ENCODE assay signal across 9 cellular contexts in genomic region chr2:27765621-27766286, GRCh38. TPM values are rescaled to one million over a fixed set of nuclear protein-coding genes. Genes with fewer than 3 reads are reported as not detected.
DNase-seq lines count a peak whose midpoint lies in the region; TF ChIP-seq lines count a peak whose summit lies in the region.
"Had no signal": no experiment of that assay in that cellular context is flagged by ENCODE, and none has a peak within 500 bp of the region (broad histone marks: within the 10 kb centered on the region; RNA-seq: fewer than 3 reads in every experiment).

No MANE protein-coding gene starts in this region.

- intact Hi-C loops in CD14-positive monocyte (cut with micrococcal nuclease): no loop called here

- peak overlapping the region; percentile 36 for H2BK15ac ChIP-seq in mesenchymal stem cell (ENCODE audit: low read depth, poor library complexity, severe bottlenecking)

- H3K27ac ChIP-seq in mesenchymal stem cell (ENCODE audit: low read length, poor library complexity, severe bottlenecking): no peak overlapping the region
- H3K27ac ChIP-seq: C4-2B had no signal

- H4K8ac ChIP-seq in mesenchymal stem cell (ENCODE audit: low read length): no peak overlapping the region

- no peak overlapping the region for H3K4ac ChIP-seq in mesenchymal stem cell (ENCODE audit: low read depth in 1 of 2, low read length in 2 of 2)

- H3K27ac Mint-ChIP-seq in CD14-positive monocyte: peak overlapping the region; percentile 69 to 89 (median 83)
- no peak overlapping the region for H3K27ac Mint-ChIP-seq in progenitor cell of endocrine pancreas

- peaks cover 46% of the 10 kb centered on the region for H3K4me1 Mint-ChIP-seq in CD14-positive monocyte
- peaks cover 18% of the 10 kb centered on the region for H3K4me1 Mint-ChIP-seq in progenitor cell of endocrine pancreas (ENCODE audit: low read depth)

- H3K23ac ChIP-seq in mesenchymal stem cell (ENCODE audit: low read length in 2 of 2): no peak overlapping the region

- H3K4me1 ChIP-seq in mesenchymal stem cell (ENCODE audit: control insufficient read depth, insufficient read depth, low read depth, low read length): peaks cover 8% of the 10 kb centered on the region

- no peaks in the 10 kb centered on the region for H3K79me1 ChIP-seq in mesenchymal stem cell (replicated peaks; ENCODE audit: low read length, poor library complexity, severe bottlenecking)

- H3K9me3 ChIP-seq in mesenchymal stem cell (ENCODE audit: control insufficient read depth, low read length): no peaks in the 10 kb centered on the region

- H2BK5ac ChIP-seq in mesenchymal stem cell (ENCODE audit: low read depth, low read length, poor library complexity, severe bottlenecking): no peak overlapping the region

- H3K36me3 Mint-ChIP-seq in CD14-positive monocyte (peaks cover 0 to 2% of the 10 kb centered on the region in 2 donors), progenitor cell of endocrine pancreas (ENCODE audit: insufficient read depth) (peaks cover 7% of the 10 kb centered on the region)

- H3K18ac ChIP-seq in mesenchymal stem cell (ENCODE audit: low read depth in 1 of 2, low read length in 2 of 2): no peak overlapping the region

- H2BK120ac ChIP-seq in mesenchymal stem cell (ENCODE audit: low read depth, low read length): no peak overlapping the region

- peaks cover 0 to 7% of the 10 kb centered on the region in 2 experiments for H3K27me3 ChIP-seq in mesenchymal stem cell (ENCODE audit: control insufficient read depth in 1 of 2, insufficient read depth in 1 of 2, low read length in 2 of 2)

- H2AK5ac ChIP-seq in mesenchymal stem cell (ENCODE audit: low read length, severe bottlenecking): no peak overlapping the region

- H3K36me3 ChIP-seq in mesenchymal stem cell (ENCODE audit: control insufficient read depth in 1 of 2, insufficient read depth in 2 of 2, low read depth in 1 of 2, low read length in 2 of 2): no peaks in the 10 kb centered on the region

- WGBS in mesenchymal stem cell: 94% methylated on average over 28 of the region's 29 CpGs

- TF ChIP-seq CTCF in CD14-positive monocyte (IDR thresholded peaks at IDR 0.05): no peak
- TF ChIP-seq CTCF in cardiac fibroblast (IDR thresholded peaks at IDR 0.05; ENCODE audit: low read depth, low read length): no peak
- TF ChIP-seq CTCF in progenitor cell of endocrine pancreas (IDR thresholded peaks at IDR 0.05; ENCODE audit: unreplicated experiment): no peak

- peak; percentile 59 for DNase-seq in CD14-positive monocyte (ENCODE audit: low spot score)
- DNase-seq in T-helper 9 cell: peak; percentile 41
- peak; percentile 44 to 54 for DNase-seq in cardiac fibroblast (ENCODE audit: low read depth in 2 of 2)
- DNase-seq in mesenchymal stem cell: no peak
- peak; percentile 15 to 34 for DNase-seq in stimulated activated CD8-positive, alpha-beta memory T cell treated with anti-CD3 and anti-CD28 coated beads, Interleukin-7, amount 100 ng/mL, for 4 hours (ENCODE audit: low read depth in 2 of 2)
- no peak for DNase-seq in amniotic stem cell (lab: John Stamatoyannopoulos, UW)
- no peak for DNase-seq in RPMI8226
- no peak for DNase-seq in progenitor cell of endocrine pancreas (ENCODE audit: low spot score, unreplicated experiment)

- no peak overlapping the region for H3K14ac ChIP-seq in mesenchymal stem cell (ENCODE audit: low read length in 2 of 2)

- H2BK12ac ChIP-seq in mesenchymal stem cell (ENCODE audit: low read length in 2 of 2): no peak overlapping the region

- no peak overlapping the region for H2AFZ ChIP-seq in mesenchymal stem cell (ENCODE audit: low read depth, low read length)

- H3K4me3 ChIP-seq in cardiac fibroblast (replicated peaks in 1 of 2; ENCODE audit: low read depth in 2 of 2, low read length in 2 of 2) (no peak overlapping the region), mesenchymal stem cell (ENCODE audit: insufficient read depth in 1 of 2, low read depth in 1 of 2, low read length in 2 of 2) (peak overlapping the region in 1 of 2 experiments; percentile 43)

- peaks cover 0 to 2% (median 0%) of the 10 kb centered on the region in 3 donors for H3K27me3 Mint-ChIP-seq in CD14-positive monocyte (ENCODE audit: low read depth in 3 of 3)
- no peaks in the 10 kb centered on the region for H3K27me3 Mint-ChIP-seq in progenitor cell of endocrine pancreas

- no peak overlapping the region for H3K4me2 ChIP-seq in mesenchymal stem cell (ENCODE audit: low read length, poor library complexity, severe bottlenecking)

- H3K9me3 Mint-ChIP-seq in CD14-positive monocyte: no peaks in the 10 kb centered on the region
- H3K9me3 Mint-ChIP-seq in progenitor cell of endocrine pancreas (ENCODE audit: low read depth): no peaks in the 10 kb centered on the region

- no peak overlapping the region for H4K91ac ChIP-seq in mesenchymal stem cell (ENCODE audit: low read length)

- H3K4me3 Mint-ChIP-seq in CD14-positive monocyte: peak overlapping the region; percentile 71 to 87
- H3K4me3 Mint-ChIP-seq in progenitor cell of endocrine pancreas (ENCODE audit: low read depth): no peak overlapping the region

- peak overlapping the region; percentile 66 for H3K9ac ChIP-seq in mesenchymal stem cell (ENCODE audit: low read length)

RNA-seq across cellular contexts. Expression of gene MRPL33, which starts 5.8 kb away (rescaled TPM):
- polyA plus RNA-seq in CD14-positive monocyte: 100 to 1,000 TPM; 331 to 341 TPM
- polyA plus RNA-seq in mesenchymal stem cell (2013, experiment 1 of 2): 295 TPM
- polyA plus RNA-seq in mesenchymal stem cell (2013, experiment 2 of 2): 307 TPM
- total RNA-seq in progenitor cell of endocrine pancreas: 59.7 and 63.3 TPM in 2 replicates

Comparison
In these comparisons a context has a peak if more than half of its experiments do, and no peak if none do; other contexts are left out.
1. DNase-seq: peak in CD14-positive monocyte (single experiment), T-helper 9 cell (single experiment), cardiac fibroblast (2 of 2) and stimulated activated CD8-positive, alpha-beta memory T cell treated with anti-CD3 and anti-CD28 coated beads, Interleukin-7, amount 100 ng/mL, for 4 hours (2 of 2); none in mesenchymal stem cell (single experiment), amniotic stem cell (single experiment), RPMI8226 (single experiment) and progenitor cell of endocrine pancreas (single experiment).